Comparison of ENCODE assay signal across 9 cellular contexts in the genomic region with DNA sequence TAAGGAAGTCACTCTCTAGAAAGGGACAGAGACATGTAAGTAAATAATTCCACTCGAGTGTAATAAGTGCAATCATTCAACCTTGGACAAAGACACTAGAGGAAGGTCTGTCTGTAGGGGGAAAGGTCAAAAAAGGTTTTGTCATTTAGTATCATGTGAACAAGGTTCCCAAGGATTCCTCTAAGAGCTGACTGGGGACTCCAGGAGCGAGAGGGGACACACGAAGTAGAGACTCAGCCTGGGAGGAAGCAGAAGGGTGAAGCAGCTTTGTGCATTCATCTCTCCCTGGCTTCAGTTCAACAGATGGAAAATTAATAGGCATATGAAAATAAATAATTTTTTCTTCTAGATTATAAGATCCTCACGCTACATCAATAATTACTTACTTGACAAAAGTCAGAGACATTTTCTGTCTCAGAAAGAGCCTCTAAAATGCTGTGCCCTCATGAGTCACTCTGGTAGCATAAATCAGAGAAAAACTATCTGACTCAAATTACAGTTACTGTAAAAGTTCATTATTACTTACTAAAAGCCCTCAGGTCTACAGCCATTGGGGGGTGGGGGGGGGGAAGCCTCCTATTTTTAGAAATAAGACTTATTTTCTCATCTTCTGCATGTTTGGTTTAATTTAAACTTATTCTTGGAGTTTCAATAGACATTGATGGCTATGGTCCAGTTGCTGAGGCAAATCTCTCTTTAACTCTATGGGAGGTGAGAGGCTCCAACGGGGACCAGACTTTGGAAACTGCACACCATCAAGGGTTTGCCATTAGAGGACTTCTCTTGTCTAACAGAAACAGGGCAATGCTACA.
DNase-seq lines count a peak whose midpoint lies in the region; ATAC-seq and TF ChIP-seq lines count a peak whose summit lies in the region.
"Had no signal": no experiment of that assay in that cellular context is flagged by ENCODE, and none has a peak within 500 bp of the region (broad histone marks: within the 10 kb centered on the region; RNA-seq: fewer than 3 reads in every experiment).

No MANE protein-coding gene starts in this region.

- H3K9me3 ChIP-seq in CD8-positive, alpha-beta T cell (ENCODE audit: low read length): no peaks in the 10 kb centered on the region
- no peaks in the 10 kb centered on the region for H3K9me3 ChIP-seq in naive thymus-derived CD4-positive, alpha-beta T cell (ENCODE audit: control insufficient read depth in 2 of 3, low read length in 3 of 3)

- no peak overlapping the region for H3K4me3 ChIP-seq in CD8-positive, alpha-beta T cell (ENCODE audit: low read depth, low read length)
- no peak overlapping the region for H3K4me3 ChIP-seq in brain microvascular endothelial cell (ENCODE audit: low read depth, low read length)
- no peak overlapping the region for H3K4me3 ChIP-seq in naive thymus-derived CD4-positive, alpha-beta T cell (ENCODE audit: low read length)

- no peaks in the 10 kb centered on the region for H3K27me3 Mint-ChIP-seq in CD8-positive, alpha-beta T cell (ENCODE audit: low read depth)
- no peaks in the 10 kb centered on the region for H3K27me3 Mint-ChIP-seq in naive thymus-derived CD4-positive, alpha-beta T cell
- H3K27me3 Mint-ChIP-seq in WTC11 (ENCODE audit: low read depth): no peaks in the 10 kb centered on the region

- no peak for TF ChIP-seq CTCF in CD8-positive, alpha-beta T cell (IDR thresholded peaks at IDR 0.05)
- TF ChIP-seq CTCF in brain microvascular endothelial cell (IDR thresholded peaks at IDR 0.05; ENCODE audit: low read depth, low read length, missing control alignments) (no peak), GM13976 (IDR thresholded peaks at IDR 0.05; ENCODE audit: borderline replicate concordance, control extremely low read depth, extremely low read depth, insufficient read depth, missing control alignments) (no peak), WTC11 (IDR thresholded peaks at IDR 0.05) (no peak)

- no peaks in the 10 kb centered on the region for H3K27me3 ChIP-seq in CD8-positive, alpha-beta T cell (ENCODE audit: insufficient read depth, low read length)
- no peaks in the 10 kb centered on the region for H3K27me3 ChIP-seq in brain microvascular endothelial cell (replicated peaks)
- H3K27me3 ChIP-seq in naive thymus-derived CD4-positive, alpha-beta T cell (ENCODE audit: control insufficient read depth in 2 of 2, insufficient read depth in 2 of 2, low read length in 2 of 2): no peaks in the 10 kb centered on the region

- in situ Hi-C loops in brain microvascular endothelial cell (cut with HindIII; ENCODE audit: low pct_ligation_motif_present, low sequenced_read_pairs) (no loop called here), GM13976 (cut with MboI; ENCODE audit: low sequenced_read_pairs, unreplicated experiment) (no loop called here)

- no peak overlapping the region for H3K4me3 Mint-ChIP-seq in CD8-positive, alpha-beta T cell
- H3K4me3 Mint-ChIP-seq in naive thymus-derived CD4-positive, alpha-beta T cell: peak overlapping the region in 5 of 10 donors; percentile 1 to 82 (median 47)
- H3K4me3 Mint-ChIP-seq in WTC11: no peak overlapping the region

- DNase-seq in CD8-positive, alpha-beta T cell: peak in 1 of 7 experiments; percentile 5
- DNase-seq in LHCN-M2 (ENCODE audit: low read depth): peak; percentile 72
- no peak for DNase-seq in brain microvascular endothelial cell
- no peak for DNase-seq in naive thymus-derived CD4-positive, alpha-beta T cell
- DNase-seq in stimulated activated CD4-positive, alpha-beta T cell treated with anti-CD3 and anti-CD28 coated beads, Interleukin-12 subunit alpha, Interleukin-12 subunit beta, amount 100 ng/mL, for 4 hours: no peak
- no peak for DNase-seq in GM13976 (ENCODE audit: low spot score)
- no peak for DNase-seq in WTC11 (ENCODE audit: low spot score)
- DNase-seq: NCI-H1694 had no signal

- no peak for ATAC-seq in CD8-positive, alpha-beta T cell
- ATAC-seq in naive thymus-derived CD4-positive, alpha-beta T cell: no peak
- no peak for ATAC-seq in HG03354 (IDR thresholded peaks at IDR 0.05; ENCODE audit: poor library complexity, severe bottlenecking, unreplicated experiment)
- no peak for ATAC-seq in WTC11

- no peaks in the 10 kb centered on the region for H3K9me3 Mint-ChIP-seq in CD8-positive, alpha-beta T cell
- peaks cover 0 to 8% (median 0%) of the 10 kb centered on the region in 11 donors for H3K9me3 Mint-ChIP-seq in naive thymus-derived CD4-positive, alpha-beta T cell
- peaks cover 10% of the 10 kb centered on the region for H3K9me3 Mint-ChIP-seq in WTC11

- no peaks in the 10 kb centered on the region for H3K36me3 ChIP-seq in CD8-positive, alpha-beta T cell (ENCODE audit: insufficient read depth, low read length)
- H3K36me3 ChIP-seq in brain microvascular endothelial cell (replicated peaks): no peaks in the 10 kb centered on the region
- no peaks in the 10 kb centered on the region for H3K36me3 ChIP-seq in naive thymus-derived CD4-positive, alpha-beta T cell (ENCODE audit: control insufficient read depth in 2 of 3, insufficient read depth in 3 of 3, low read length in 3 of 3)

- CTCF ChIA-PET in CD8-positive, alpha-beta T cell (lab: Charles Lee): interaction anchor here (1.0 to 1.1 kb wide), 2 partner anchors 112 kb away, joined by 5 to 6 read pairs; no protein-coding TSS in a partner anchor
- CTCF ChIA-PET in naive thymus-derived CD4-positive, alpha-beta T cell (lab: Charles Lee): interaction anchor here (0.7 to 2.1 kb wide), 6 partner anchors 26 to 127 kb away, joined by 3 to 20 read pairs (median 5); no protein-coding TSS in a partner anchor
- CTCF ChIA-PET in WTC11 (lab: Charles Lee): interaction anchor here (1.2 to 2.6 kb wide), 3 partner anchors 112 to 134 kb away, joined by 4 to 40 read pairs (median 5); no protein-coding TSS in a partner anchor

- intact Hi-C loops in CD8-positive, alpha-beta T cell (cut with DNase I, micrococcal nuclease): loop anchor here in 1 of 2 experiments (5.0 kb wide), 1 partner anchor 37 kb away; no protein-coding TSS in a partner anchor
- intact Hi-C loops in naive thymus-derived CD4-positive, alpha-beta T cell (cut with micrococcal nuclease): loop anchor here (5.0 kb wide), 2 partner anchors 98 to 132 kb away; no protein-coding TSS in a partner anchor

- H3K27ac Mint-ChIP-seq in CD8-positive, alpha-beta T cell: peak overlapping the region; percentile 79
- peak overlapping the region; percentile 80 to 97 (median 87) for H3K27ac Mint-ChIP-seq in naive thymus-derived CD4-positive, alpha-beta T cell
- no peak overlapping the region for H3K27ac Mint-ChIP-seq in WTC11

- no peak overlapping the region for H3K27ac ChIP-seq in CD8-positive, alpha-beta T cell (ENCODE audit: low read depth, low read length)
- H3K27ac ChIP-seq in brain microvascular endothelial cell: peak overlapping the region; percentile 30
- peak overlapping the region; percentile 67 for H3K27ac ChIP-seq in naive thymus-derived CD4-positive, alpha-beta T cell (ENCODE audit: low read depth, low read length)

- H3K4me1 ChIP-seq in CD8-positive, alpha-beta T cell (ENCODE audit: insufficient read depth, low read length): peaks cover 76% of the 10 kb centered on the region
- H3K4me1 ChIP-seq in naive thymus-derived CD4-positive, alpha-beta T cell (ENCODE audit: control insufficient read depth in 2 of 2, insufficient read depth in 2 of 2, low read length in 2 of 2): peaks cover 69 to 76% of the 10 kb centered on the region in 2 donors

- peaks cover 37% of the 10 kb centered on the region for H3K36me3 Mint-ChIP-seq in CD8-positive, alpha-beta T cell
- peaks cover 6 to 24% (median 10%) of the 10 kb centered on the region in 5 donors for H3K36me3 Mint-ChIP-seq in naive thymus-derived CD4-positive, alpha-beta T cell
- peaks cover 5% of the 10 kb centered on the region; the same call in 1 of the 2 replicates for H3K36me3 Mint-ChIP-seq in WTC11

- H3K4me1 Mint-ChIP-seq in CD8-positive, alpha-beta T cell (ENCODE audit: low read depth): peaks cover 91% of the 10 kb centered on the region
- H3K4me1 Mint-ChIP-seq in naive thymus-derived CD4-positive, alpha-beta T cell: peaks cover 74 to 97% (median 92%) of the 10 kb centered on the region in 7 donors
- H3K4me1 Mint-ChIP-seq in WTC11: peaks cover 31% of the 10 kb centered on the region

- POLR2A ChIA-PET in CD8-positive, alpha-beta T cell (lab: Charles Lee): no interaction called here
- POLR2A ChIA-PET in naive thymus-derived CD4-positive, alpha-beta T cell (lab: Charles Lee): interaction anchor here (0.9 to 1.0 kb wide), 2 partner anchors 12 to 27 kb away, joined by 3 read pairs; no protein-coding TSS in a partner anchor
- POLR2A ChIA-PET in WTC11 (lab: Charles Lee): no interaction called here

TF ChIP-seq in WTC11, 78 proteins besides CTCF, POLR2A, EP300 and RAD21 (continues in another document):
- TF ChIP-seq, protein P1, sequence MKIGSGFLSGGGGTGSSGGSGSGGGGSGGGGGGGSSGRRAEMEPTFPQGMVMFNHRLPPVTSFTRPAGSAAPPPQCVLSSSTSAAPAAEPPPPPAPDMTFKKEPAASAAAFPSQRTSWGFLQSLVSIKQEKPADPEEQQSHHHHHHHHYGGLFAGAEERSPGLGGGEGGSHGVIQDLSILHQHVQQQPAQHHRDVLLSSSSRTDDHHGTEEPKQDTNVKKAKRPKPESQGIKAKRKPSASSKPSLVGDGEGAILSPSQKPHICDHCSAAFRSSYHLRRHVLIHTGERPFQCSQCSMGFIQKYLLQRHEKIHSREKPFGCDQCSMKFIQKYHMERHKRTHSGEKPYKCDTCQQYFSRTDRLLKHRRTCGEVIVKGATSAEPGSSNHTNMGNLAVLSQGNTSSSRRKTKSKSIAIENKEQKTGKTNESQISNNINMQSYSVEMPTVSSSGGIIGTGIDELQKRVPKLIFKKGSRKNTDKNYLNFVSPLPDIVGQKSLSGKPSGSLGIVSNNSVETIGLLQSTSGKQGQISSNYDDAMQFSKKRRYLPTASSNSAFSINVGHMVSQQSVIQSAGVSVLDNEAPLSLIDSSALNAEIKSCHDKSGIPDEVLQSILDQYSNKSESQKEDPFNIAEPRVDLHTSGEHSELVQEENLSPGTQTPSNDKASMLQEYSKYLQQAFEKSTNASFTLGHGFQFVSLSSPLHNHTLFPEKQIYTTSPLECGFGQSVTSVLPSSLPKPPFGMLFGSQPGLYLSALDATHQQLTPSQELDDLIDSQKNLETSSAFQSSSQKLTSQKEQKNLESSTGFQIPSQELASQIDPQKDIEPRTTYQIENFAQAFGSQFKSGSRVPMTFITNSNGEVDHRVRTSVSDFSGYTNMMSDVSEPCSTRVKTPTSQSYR (CRISPR knock-in tag; IDR thresholded peaks at IDR 0.05): no peak
- no peak for TF ChIP-seq PRRX2 (CRISPR knock-in tag; IDR thresholded peaks at IDR 0.05)
